Comparison of ENCODE assay signal across 9 cellular contexts in the genomic region with DNA sequence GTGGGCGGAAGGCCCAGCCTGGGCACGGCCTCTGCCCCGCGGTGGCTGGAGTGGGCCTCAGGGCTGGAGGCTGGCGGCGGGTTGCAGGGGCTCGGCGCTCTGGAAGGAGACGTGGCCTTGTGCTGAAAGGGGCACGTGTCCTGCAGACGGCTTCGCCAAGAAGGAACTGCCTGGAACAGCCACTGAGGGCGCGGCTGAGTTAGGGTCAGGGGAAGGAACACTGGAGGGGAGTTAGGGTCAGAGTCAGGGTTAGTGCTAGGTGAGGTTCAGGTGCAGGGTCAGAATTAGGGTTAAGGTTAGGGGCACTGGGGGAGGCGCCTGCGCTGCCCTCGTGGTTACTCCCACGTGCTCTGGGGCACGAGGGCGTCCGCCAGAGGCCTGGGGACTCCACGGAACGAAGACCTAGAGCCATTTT. TPM values are rescaled to one million over a fixed set of nuclear protein-coding genes. Genes with fewer than 3 reads are reported as not detected.
DNase-seq lines count a peak whose midpoint lies in the region; ATAC-seq and TF ChIP-seq lines count a peak whose summit lies in the region.
"Had no signal": no experiment of that assay in that cellular context is flagged by ENCODE, and none has a peak within 500 bp of the region (broad histone marks: within the 10 kb centered on the region; RNA-seq: fewer than 3 reads in every experiment).

No MANE protein-coding gene starts in this region.

- H3K18ac ChIP-seq in mesendoderm (ENCODE audit: low read length) = no peak overlapping the region

- no peak overlapping the region for H3K23ac ChIP-seq in mesendoderm (ENCODE audit: low read length)

- no peak for TF ChIP-seq EP300 in tibial nerve (IDR thresholded peaks at IDR 0.05)

- no peaks in the 10 kb centered on the region for H3K27me3 ChIP-seq in lower lobe of right lung (ENCODE audit: low read depth)
- H3K27me3 ChIP-seq in tibial nerve = no peaks in the 10 kb centered on the region
- no peaks in the 10 kb centered on the region for H3K27me3 ChIP-seq in mesendoderm (ENCODE audit: insufficient read depth, low read length, poor library complexity)
- H3K27me3 ChIP-seq: upper lobe of right lung had no signal

- POLR2A ChIA-PET in activated naive CD8-positive, alpha-beta T cell treated with anti-CD3 and anti-CD28 coated beads, Interleukin-2, amount 10 ng/mL, durations not matched to agents 7 days and 5 days (lab: Charles Lee) = interaction anchor here (1.3 kb wide), 1 partner anchor 74 kb away, joined by 8 read pairs; a partner anchor contains a TSS

- H3K79me2 ChIP-seq in mesendoderm (ENCODE audit: control insufficient read depth, insufficient read depth, low read length) = peaks cover 31% of the 10 kb centered on the region

- no peaks in the 10 kb centered on the region for H3K79me1 ChIP-seq in mesendoderm (ENCODE audit: low read length)

- no peak for TF ChIP-seq CTCF in lower lobe of right lung (IDR thresholded peaks at IDR 0.05)
- TF ChIP-seq CTCF in tibial nerve (IDR thresholded peaks at IDR 0.05) = no peak

- H3K36me3 Mint-ChIP-seq in activated T-cell treated with anti-CD3 and anti-CD28 coated beads, Interleukin-2, amount 50 U/mL, for 24 hours (ENCODE audit: low read depth) = peaks cover 27% of the 10 kb centered on the region
- peaks cover 11% of the 10 kb centered on the region for H3K36me3 Mint-ChIP-seq in activated naive CD8-positive, alpha-beta T cell treated with anti-CD3 and anti-CD28 coated beads, Interleukin-2, amount 10 ng/mL, durations not matched to agents 7 days and 5 days

- H3K27me3 Mint-ChIP-seq in activated T-cell treated with anti-CD3 and anti-CD28 coated beads, Interleukin-2, amount 50 U/mL, for 24 hours = no peaks in the 10 kb centered on the region
- peaks cover 2% of the 10 kb centered on the region for H3K27me3 Mint-ChIP-seq in activated naive CD8-positive, alpha-beta T cell treated with anti-CD3 and anti-CD28 coated beads, Interleukin-2, amount 10 ng/mL, durations not matched to agents 7 days and 5 days

- no peak overlapping the region for H4K5ac ChIP-seq in mesendoderm (ENCODE audit: low read length)

- no peak for DNase-seq in activated T-cell treated with anti-CD3 and anti-CD28 coated beads, Interleukin-2, amount 50 U/mL, for 24 hours
- DNase-seq in activated T-cell treated with anti-CD3 and anti-CD28 coated beads for 4 hours (no peak), lower lobe of right lung (peak; percentile 53), tibial nerve (ENCODE audit: low spot score in 2 of 2) (no peak), globus pallidus (ENCODE audit: low spot score) (no peak), mesendoderm (no peak)
- DNase-seq in activated naive CD8-positive, alpha-beta T cell treated with anti-CD3 and anti-CD28 coated beads, Interleukin-2, amount 10 ng/mL, durations not matched to agents 7 days and 5 days = peak; percentile 32

- ATAC-seq in activated naive CD8-positive, alpha-beta T cell treated with anti-CD3 and anti-CD28 coated beads, Interleukin-2, amount 10 ng/mL, durations not matched to agents 7 days and 5 days (ENCODE audit: low read depth) = no peak
- ATAC-seq in lower lobe of right lung = peak; percentile 1 to 3
- no peak for ATAC-seq in esophagus mucosa

- 73 to 83% methylated on average over 23 of the region's 23 CpGs for WGBS in tibial nerve, 2 donors
- no CpG with 5 or more reads among the region's 23 CpGs for WGBS in mesendoderm (ENCODE audit: extremely low coverage, insufficient coverage, low lambda C conversion rate)

- H3K9me3 ChIP-seq in lower lobe of right lung (no peaks in the 10 kb centered on the region), tibial nerve (no peaks in the 10 kb centered on the region)
- H3K9me3 ChIP-seq: upper lobe of right lung had no signal

- H3K4me3 ChIP-seq in lower lobe of right lung (no peak overlapping the region), tibial nerve (no peak overlapping the region), mesendoderm (ENCODE audit: low read length) (no peak overlapping the region)

- TF ChIP-seq POLR2A in tibial nerve (IDR thresholded peaks at IDR 0.05) = no peak

- H3K27ac ChIP-seq in lower lobe of right lung = peak overlapping the region; percentile 94
- peak overlapping the region; percentile 79 to 99 (median 90) for H3K27ac ChIP-seq in tibial nerve
- H3K27ac ChIP-seq in mesendoderm (ENCODE audit: low read depth, low read length) = no peak overlapping the region

- H3K9me3 Mint-ChIP-seq in activated T-cell treated with anti-CD3 and anti-CD28 coated beads, Interleukin-2, amount 50 U/mL, for 24 hours = no peaks in the 10 kb centered on the region
- H3K9me3 Mint-ChIP-seq in activated naive CD8-positive, alpha-beta T cell treated with anti-CD3 and anti-CD28 coated beads, Interleukin-2, amount 10 ng/mL, durations not matched to agents 7 days and 5 days = no peaks in the 10 kb centered on the region

- no peak overlapping the region for H2BK120ac ChIP-seq in mesendoderm (ENCODE audit: low read depth, low read length)

- no peak overlapping the region for H2BK15ac ChIP-seq in mesendoderm (replicated peaks; ENCODE audit: low read depth)

- H4K8ac ChIP-seq in mesendoderm (ENCODE audit: low read depth, low read length) = no peak overlapping the region

- no peak overlapping the region for H2AK5ac ChIP-seq in mesendoderm (ENCODE audit: low read length)

- H2BK5ac ChIP-seq in mesendoderm (ENCODE audit: low read length) = no peak overlapping the region

- no peak overlapping the region for H3K9ac ChIP-seq in mesendoderm (ENCODE audit: low read length)

- H3K4me1 ChIP-seq in lower lobe of right lung (peaks cover 16% of the 10 kb centered on the region), tibial nerve (peaks cover 0 to 34% (median 10%) of the 10 kb centered on the region in 4 donors), mesendoderm (ENCODE audit: control insufficient read depth, low read depth, low read length) (peaks cover 19% of the 10 kb centered on the region)

- H3K36me3 ChIP-seq in lower lobe of right lung (no peaks in the 10 kb centered on the region), tibial nerve (no peaks in the 10 kb centered on the region), mesendoderm (ENCODE audit: control insufficient read depth, insufficient read depth, low read length) (no peaks in the 10 kb centered on the region)
- H3K36me3 ChIP-seq: upper lobe of right lung had no signal

- no peak overlapping the region for H3K56ac ChIP-seq in mesendoderm (ENCODE audit: low read length)

- H3K4me1 Mint-ChIP-seq in activated T-cell treated with anti-CD3 and anti-CD28 coated beads, Interleukin-2, amount 50 U/mL, for 24 hours (ENCODE audit: low read depth) = peaks cover 53% of the 10 kb centered on the region
- H3K4me1 Mint-ChIP-seq in activated naive CD8-positive, alpha-beta T cell treated with anti-CD3 and anti-CD28 coated beads, Interleukin-2, amount 10 ng/mL, durations not matched to agents 7 days and 5 days = peaks cover 22% of the 10 kb centered on the region

- intact Hi-C loops in lower lobe of right lung (cut with DNase I) = no loop called here

- H3K27ac Mint-ChIP-seq in activated T-cell treated with anti-CD3 and anti-CD28 coated beads, Interleukin-2, amount 50 U/mL, for 24 hours = peak overlapping the region; percentile 92
- H3K27ac Mint-ChIP-seq in activated naive CD8-positive, alpha-beta T cell treated with anti-CD3 and anti-CD28 coated beads, Interleukin-2, amount 10 ng/mL, durations not matched to agents 7 days and 5 days = no peak overlapping the region

- H3K4me3 Mint-ChIP-seq in activated T-cell treated with anti-CD3 and anti-CD28 coated beads, Interleukin-2, amount 50 U/mL, for 24 hours = peak overlapping the region; percentile 74
- no peak overlapping the region for H3K4me3 Mint-ChIP-seq in activated naive CD8-positive, alpha-beta T cell treated with anti-CD3 and anti-CD28 coated beads, Interleukin-2, amount 10 ng/mL, durations not matched to agents 7 days and 5 days

- no peak overlapping the region for H3K4me2 ChIP-seq in mesendoderm (ENCODE audit: low read length)

- H3K4ac ChIP-seq in mesendoderm (ENCODE audit: low read depth, low read length) = no peak overlapping the region

RNA-seq across cellular contexts. Expression of a gene that starts 0.9 kb away (rescaled TPM):
- 10 to 100 TPM; 23.2 to 24.4 TPM for total RNA-seq in activated naive CD8-positive, alpha-beta T cell treated with anti-CD3 and anti-CD28 coated beads, Interleukin-2, amount 10 ng/mL, durations not matched to agents 7 days and 5 days
- total RNA-seq in lower lobe of right lung (16.5 TPM), tibial nerve (10 to 100 TPM; 16.5 to 21.8 (median 16.8) TPM), esophagus mucosa (13.3 TPM)
- polyA plus RNA-seq in mesendoderm (2013, experiment 1 of 2) = 31.3 TPM
- 30.6 TPM for polyA plus RNA-seq in mesendoderm (2013, experiment 2 of 2)

Comparison
In these comparisons a context has a peak if more than half of its experiments do, and no peak if none do; other contexts are left out.
1. DNase-seq: peak in activated naive CD8-positive, alpha-beta T cell treated with anti-CD3 and anti-CD28 coated beads, Interleukin-2, amount 10 ng/mL, durations not matched to agents 7 days and 5 days (single experiment) and lower lobe of right lung (single experiment); none in activated T-cell treated with anti-CD3 and anti-CD28 coated beads, Interleukin-2, amount 50 U/mL, for 24 hours (single experiment), activated T-cell treated with anti-CD3 and anti-CD28 coated beads for 4 hours (single experiment), tibial nerve (0 of 2), globus pallidus (single experiment) and mesendoderm (single experiment).
2. ATAC-seq: peak in lower lobe of right lung (2 of 2); none in activated naive CD8-positive, alpha-beta T cell treated with anti-CD3 and anti-CD28 coated beads, Interleukin-2, amount 10 ng/mL, durations not matched to agents 7 days and 5 days (single experiment) and esophagus mucosa (single experiment).